8 cellular contexts compared by ENCODE assay signal in the genomic region with DNA sequence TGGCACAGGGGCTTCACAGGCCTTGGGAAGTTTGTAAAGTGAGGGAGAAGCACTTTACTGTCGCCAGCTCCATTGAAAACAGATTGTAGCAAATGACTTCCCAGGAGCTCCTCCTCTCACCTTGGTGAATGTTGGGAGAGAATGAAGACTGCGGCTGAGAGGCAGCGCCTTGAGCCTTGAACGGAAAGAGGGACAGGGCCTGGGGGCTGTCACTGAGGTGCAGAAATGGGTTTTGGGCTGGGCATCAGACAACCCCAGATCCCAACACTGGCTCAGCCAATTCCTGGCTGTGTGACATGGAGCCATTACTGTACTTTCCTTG. TPM values are rescaled to one million over a fixed set of nuclear protein-coding genes. Genes with fewer than 3 reads are reported as not detected.
DNase-seq lines count a peak whose midpoint lies in the region; TF ChIP-seq lines count a peak whose summit lies in the region.

No MANE protein-coding gene starts in this region.

- peaks cover 0 to 6% (median 4%) of the 10 kb centered on the region in 4 donors for H3K4me1 ChIP-seq in Peyer's patch
- peaks cover 7% of the 10 kb centered on the region for H3K4me1 ChIP-seq in skeletal muscle satellite cell (ENCODE audit: control insufficient read depth, insufficient read depth, low read length)

- peak overlapping the region; percentile 87 for H3K27ac Mint-ChIP-seq in activated CD4-positive, alpha-beta T cell treated with anti-CD3 and anti-CD28 coated beads, Interleukin-2, amount 10 ng/mL, durations not matched to agents 7 days and 5 days

- peaks cover 19% of the 10 kb centered on the region for H3K4me1 Mint-ChIP-seq in activated CD4-positive, alpha-beta T cell treated with anti-CD3 and anti-CD28 coated beads, Interleukin-2, amount 10 ng/mL, durations not matched to agents 7 days and 5 days

- CTCF ChIA-PET in activated CD4-positive, alpha-beta T cell treated with anti-CD3 and anti-CD28 coated beads, Interleukin-2, amount 10 ng/mL, durations not matched to agents 7 days and 5 days (lab: Charles Lee): interaction anchor here (0.6 kb wide), 1 partner anchor 1025 kb away, joined by 3 read pairs; no protein-coding TSS in a partner anchor

- DNase-seq in activated CD4-positive, alpha-beta T cell treated with anti-CD3 and anti-CD28 coated beads, Interleukin-2, amount 10 ng/mL, durations not matched to agents 7 days and 5 days: no peak
- no peak for DNase-seq in activated CD4-positive, alpha-beta T cell treated with anti-CD3 and anti-CD28 coated beads, Interleukin-2, amount 50 U/mL, for 48 hours
- DNase-seq in Peyer's patch: no peak
- no peak for DNase-seq in fibroblast of pulmonary artery (ENCODE audit: low read depth)
- no peak for DNase-seq in NAMALWA (ENCODE audit: low spot score)
- no peak for DNase-seq in HCEC 1CT
- no peak for DNase-seq in SW 1271 (lab: John Stamatoyannopoulos, UW)

- H3K27me3 ChIP-seq in Peyer's patch (no peaks in the 10 kb centered on the region), skeletal muscle satellite cell (ENCODE audit: control insufficient read depth, insufficient read depth, low read length) (peaks cover 7% of the 10 kb centered on the region)

- no peaks in the 10 kb centered on the region for H3K9me3 Mint-ChIP-seq in activated CD4-positive, alpha-beta T cell treated with anti-CD3 and anti-CD28 coated beads, Interleukin-2, amount 10 ng/mL, durations not matched to agents 7 days and 5 days

- H3K36me3 Mint-ChIP-seq in activated CD4-positive, alpha-beta T cell treated with anti-CD3 and anti-CD28 coated beads, Interleukin-2, amount 10 ng/mL, durations not matched to agents 7 days and 5 days (ENCODE audit: low read depth): peaks cover 4% of the 10 kb centered on the region

- H3K4me3 ChIP-seq in Peyer's patch (peak overlapping the region; percentile 58 to 99 (median 95)), fibroblast of pulmonary artery (replicated peaks; ENCODE audit: low read depth, low read length) (peak overlapping the region; percentile 82), skeletal muscle satellite cell (ENCODE audit: low read length) (peak overlapping the region; percentile 96)

- peak overlapping the region; percentile 84 for H3K4me3 Mint-ChIP-seq in activated CD4-positive, alpha-beta T cell treated with anti-CD3 and anti-CD28 coated beads, Interleukin-2, amount 10 ng/mL, durations not matched to agents 7 days and 5 days

- no peak for TF ChIP-seq POLR2A in Peyer's patch (IDR thresholded peaks at IDR 0.05)

- H3K4me2 ChIP-seq in skeletal muscle satellite cell (ENCODE audit: low read length): peak overlapping the region; percentile 96

- peak overlapping the region; percentile 81 to 93 (median 86) for H3K27ac ChIP-seq in Peyer's patch

- no peaks in the 10 kb centered on the region for H3K27me3 Mint-ChIP-seq in activated CD4-positive, alpha-beta T cell treated with anti-CD3 and anti-CD28 coated beads, Interleukin-2, amount 10 ng/mL, durations not matched to agents 7 days and 5 days

- peak overlapping the region; percentile 94 for H3K9ac ChIP-seq in skeletal muscle satellite cell (ENCODE audit: low read depth, low read length)

- H3K36me3 ChIP-seq in Peyer's patch (no peaks in the 10 kb centered on the region), skeletal muscle satellite cell (ENCODE audit: insufficient read depth, low read length) (no peaks in the 10 kb centered on the region)

- TF ChIP-seq CTCF in Peyer's patch (IDR thresholded peaks at IDR 0.05) (no peak), fibroblast of pulmonary artery (IDR thresholded peaks at IDR 0.05; ENCODE audit: low read length, missing control alignments) (no peak)

- H3K9me3 ChIP-seq in Peyer's patch (no peaks in the 10 kb centered on the region), skeletal muscle satellite cell (replicated peaks; ENCODE audit: low read length) (no peaks in the 10 kb centered on the region)

- POLR2A ChIA-PET in activated CD4-positive, alpha-beta T cell treated with anti-CD3 and anti-CD28 coated beads, Interleukin-2, amount 10 ng/mL, durations not matched to agents 7 days and 5 days (lab: Charles Lee): no interaction called here

RNA-seq across cellular contexts. Expression of a gene that starts 0.6 kb away (rescaled TPM):
- total RNA-seq in activated CD4-positive, alpha-beta T cell treated with anti-CD3 and anti-CD28 coated beads, Interleukin-2, amount 10 ng/mL, durations not matched to agents 7 days and 5 days: 10 to 100 TPM; 17.7 to 21.2 TPM
- 100 to 1,000 TPM in 1 of 4 donors, 10 to 100 TPM in 3; 42.2 to 136 (median 68.7) TPM for total RNA-seq in Peyer's patch
- total RNA-seq in skeletal muscle satellite cell (2012; rRNA removed): 6.8 and 10.5 TPM in 2 replicates
